Comparison of ENCODE assay signal across 8 cellular contexts in the genomic region with DNA sequence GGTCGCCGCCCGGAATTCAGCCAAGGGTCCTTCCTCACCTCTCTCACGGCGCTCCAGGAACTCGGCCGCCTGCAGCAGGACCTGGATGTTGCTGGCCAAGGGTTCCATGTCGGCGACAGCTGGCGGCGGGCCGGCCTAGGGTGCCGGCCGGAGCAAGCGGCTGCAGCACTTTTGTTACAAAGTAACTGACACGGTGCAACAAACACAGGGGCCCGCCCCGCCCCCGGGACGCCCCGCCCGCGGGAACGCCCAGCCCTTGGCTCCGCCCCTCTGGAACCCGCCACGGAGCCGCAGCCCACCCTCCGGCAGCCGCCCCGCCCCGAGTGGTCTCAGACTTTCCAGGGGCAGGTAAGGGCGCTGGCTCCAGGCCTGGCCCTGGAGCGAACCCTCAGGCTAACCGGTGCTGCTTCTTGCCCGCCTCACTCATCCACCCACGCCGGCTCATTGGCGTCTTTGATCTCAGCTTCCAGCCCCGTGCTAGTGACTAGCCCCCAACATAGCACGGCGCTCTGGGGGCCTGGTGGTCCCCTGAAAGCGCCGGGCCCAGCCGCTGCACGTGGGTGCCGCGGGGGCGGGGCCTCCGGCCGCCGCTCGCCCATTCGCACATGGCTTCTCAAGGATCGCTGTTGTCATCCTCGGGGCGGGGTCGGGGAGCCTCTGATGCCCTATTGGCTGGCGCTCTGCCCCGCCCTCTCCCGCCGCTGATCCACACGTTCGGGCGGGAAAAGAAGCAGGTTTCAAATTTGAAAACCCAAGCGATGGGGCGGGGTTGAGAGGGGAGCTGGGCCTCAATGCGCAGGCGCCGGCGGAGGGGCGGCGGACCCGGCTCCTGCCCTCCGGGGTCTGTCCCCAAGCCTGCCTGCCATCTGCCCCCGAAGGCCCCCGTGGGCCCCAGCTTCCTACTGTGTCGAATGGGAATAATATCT. TPM values are rescaled to one million over a fixed set of nuclear protein-coding genes. Genes with fewer than 3 reads are reported as not detected.
DNase-seq lines count a peak whose midpoint lies in the region; ATAC-seq, FAIRE-seq and TF ChIP-seq lines count a peak whose summit lies in the region.

A gene with protein sequence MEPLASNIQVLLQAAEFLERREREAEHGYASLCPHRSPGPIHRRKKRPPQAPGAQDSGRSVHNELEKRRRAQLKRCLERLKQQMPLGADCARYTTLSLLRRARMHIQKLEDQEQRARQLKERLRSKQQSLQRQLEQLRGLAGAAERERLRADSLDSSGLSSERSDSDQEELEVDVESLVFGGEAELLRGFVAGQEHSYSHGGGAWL (minus strand): TSS at position 176 of the 926 bp plus-strand sequence. CDS start 68 bp downstream, at position 108.

- peaks cover 61% of the 10 kb centered on the region for H3K4me1 Mint-ChIP-seq in CD14-positive monocyte

- TF ChIP-seq CTCF in CD14-positive monocyte (IDR thresholded peaks at IDR 0.05) (no peak), colonic mucosa (IDR thresholded peaks at IDR 0.05) (no peak), HepG2 (CRISPR knock-in tag; IDR thresholded peaks at IDR 0.05) (no peak)

- no peaks in the 10 kb centered on the region for H3K9me3 Mint-ChIP-seq in CD14-positive monocyte

- intact Hi-C loops in CD14-positive monocyte (cut with micrococcal nuclease) (loop anchor here (5.0 to 10.0 kb wide), 4 partner anchors 35 to 283 kb away; a partner anchor contains a TSS), colonic mucosa (cut with DNase I) (loop anchor here (5.0 to 10.0 kb wide), 2 partner anchors 190 to 197 kb away; no protein-coding TSS in a partner anchor), HepG2 (cut with micrococcal nuclease; ENCODE audit: unreplicated experiment) (loop anchor here (2.0 to 5.0 kb wide), 2 partner anchors 25 to 185 kb away; a partner anchor contains a TSS)

- DNase-seq in CD14-positive monocyte (ENCODE audit: low spot score) (peak; percentile 95), NCI-H526 treated with DMSO at 0.1 percent for 48 hours (lab: John Stamatoyannopoulos, UW) (peak; percentile 84), colonic mucosa (peak; percentile 97), HepG2 (ENCODE audit: low spot score) (peak; percentile 94)
- DNase-seq in activated CD4-positive, alpha-beta T cell treated with anti-CD3 and anti-CD28 coated beads for 48 hours: peak; percentile 99
- peak; percentile 92 for DNase-seq in stimulated activated CD4-positive, alpha-beta T cell treated with anti-CD3 and anti-CD28 coated beads, Interleukin-2, amount 100 ng/mL, for 4 hours (ENCODE audit: low read depth)

- in situ Hi-C loops in HepG2 (cut with HindIII; ENCODE audit: extremely low pct_ligation_motif_present, low pct_unique_long_range_greater_than_20kb): loop anchor here (5.0 kb wide), 2 partner anchors 50 to 135 kb away; a partner anchor contains a TSS

- H3K36me3 ChIP-seq in colonic mucosa (no peaks in the 10 kb centered on the region), HepG2 (replicated peaks in 1 of 2; ENCODE audit: control insufficient read depth in 1 of 2, insufficient read depth in 2 of 2, low read length in 2 of 2) (peaks cover 4 to 12% of the 10 kb centered on the region in 2 experiments; a peak in 4 of 5 replicates)

- no peak within 1 kb of the TSS for H2AFZ ChIP-seq in HepG2 (ENCODE audit: low read length)

- H3K9ac ChIP-seq in colonic mucosa (ENCODE audit: low read depth in 2 of 2, low read length in 2 of 2): peak within 1 kb of the TSS; percentile 61 to 68
- H3K9ac ChIP-seq in HepG2 (ENCODE audit: insufficient read depth, low read depth, low read length): peak within 1 kb of the TSS; percentile 84

- POLR2A ChIA-PET in HepG2 (lab: Yijun Ruan, JAX): interaction anchor here (1.1 to 4.0 kb wide), 5 partner anchors 40 to 225 kb away, joined by 4 to 30 read pairs (median 5); a partner anchor contains a TSS

- peaks cover 4% of the 10 kb centered on the region for H3K79me2 ChIP-seq in HepG2 (ENCODE audit: insufficient read depth, low read length)

- H3K4me1 ChIP-seq in colonic mucosa: peaks cover 32% of the 10 kb centered on the region
- peaks cover 51% of the 10 kb centered on the region for H3K4me1 ChIP-seq in HepG2 (ENCODE audit: insufficient read depth, low read length)

- CTCF ChIA-PET in HepG2 (lab: Yijun Ruan, JAX; ENCODE audit: low intra/inter-chr PET ratio, low total read pairs): interaction anchor here (1.3 kb wide), 1 partner anchor 50 kb away, joined by 3 read pairs; no protein-coding TSS in a partner anchor

- BruUV-seq in HepG2 (replicated peaks; lab: Mats Ljungman, UMichigan): no TSS peak

- H3K27ac Mint-ChIP-seq in CD14-positive monocyte: peak within 1 kb of the TSS; percentile 73 to 95 (median 85)

- H4K20me1 ChIP-seq in HepG2 (ENCODE audit: insufficient read depth, low read length): peaks cover 5% of the 10 kb centered on the region; the same call in 1 of the 2 replicates

- peaks cover 4 to 22% of the 10 kb centered on the region in 2 donors for H3K36me3 Mint-ChIP-seq in CD14-positive monocyte

- peak within 1 kb of the TSS; percentile 91 for H3K4me2 ChIP-seq in HepG2 (ENCODE audit: low read depth, low read length)

- H3K4me3 Mint-ChIP-seq in CD14-positive monocyte: peak within 1 kb of the TSS; percentile 89 to 98

- H3K27ac ChIP-seq in colonic mucosa (peak within 1 kb of the TSS; percentile 41), HepG2 (ENCODE audit: extremely low read length, insufficient read depth, low read length) (peak within 1 kb of the TSS; percentile 95)

- H3K9me3 ChIP-seq in colonic mucosa (no peaks in the 10 kb centered on the region), HepG2 (ENCODE audit: low read length) (no peaks in the 10 kb centered on the region)

- 0% methylated on average over 17 of the region's 78 CpGs for WGBS in HepG2 (ENCODE audit: low lambda C conversion rate)

- FAIRE-seq in HepG2 (lab: Jason Lieb, UNC): peak; percentile 56

- TF ChIP-seq EP300 in HepG2 (IDR thresholded peaks at IDR 0.05; ENCODE audit: low read depth in 2 of 2, low read length in 2 of 2) (peak in 1 of 2 experiments; percentile 34; a peak in 1 of 4 replicates), HepG2 (CRISPR knock-in tag; IDR thresholded peaks at IDR 0.05; ENCODE audit: borderline replicate concordance) (no peak)

- ATAC-seq in GM19372 (IDR thresholded peaks at IDR 0.05; ENCODE audit: low read depth, unreplicated experiment) (peak; percentile 79), HG03520 (IDR thresholded peaks at IDR 0.05; ENCODE audit: unreplicated experiment) (peak; percentile 70), HepG2 (peak; percentile 71)

- H3K27me3 Mint-ChIP-seq in CD14-positive monocyte (ENCODE audit: low read depth in 3 of 3): peaks cover 0 to 3% (median 0%) of the 10 kb centered on the region in 3 donors

- peak within 1 kb of the TSS; percentile 56 for H3K4me3 ChIP-seq in colonic mucosa
- H3K4me3 ChIP-seq in HepG2 (replicated peaks in 1 of 3; ENCODE audit: insufficient read depth in 1 of 3, low read depth in 2 of 3, low read length in 3 of 3): peak within 1 kb of the TSS; percentile 63 to 79 (median 75)

- peak in 1 of 2 experiments; percentile 46; a peak in 1 of 4 replicates for TF ChIP-seq POLR2A in HepG2 (IDR thresholded peaks at IDR 0.05; ENCODE audit: insufficient read depth in 1 of 2, low read depth in 2 of 2, low read length in 2 of 2)

- no peak for TF ChIP-seq RAD21 in HepG2 (CRISPR knock-in tag; IDR thresholded peaks at IDR 0.05)

- H3K27me3 ChIP-seq in colonic mucosa (no peaks in the 10 kb centered on the region), HepG2 (ENCODE audit: control insufficient read depth in 1 of 2, insufficient read depth in 2 of 2, low read length in 2 of 2) (no peaks in the 10 kb centered on the region)

TF ChIP-seq in HepG2, 621 proteins besides CTCF, POLR2A, EP300 and RAD21 (continues in another document):
- TF ChIP-seq IRX3 (CRISPR knock-in tag; IDR thresholded peaks at IDR 0.05; ENCODE audit: borderline replicate concordance, low read depth) (no peak), KLF13 (CRISPR knock-in tag; IDR thresholded peaks at IDR 0.05) (no peak), EZH2 (conservative IDR thresholded peaks at IDR 0.05; ENCODE audit: low read depth, low read length) (no peak), PHF21A (CRISPR knock-in tag; IDR thresholded peaks at IDR 0.05) (no peak), KLF11 (CRISPR knock-in tag; IDR thresholded peaks at IDR 0.05) (0 out of 2 replicates have a peak, but pooled peaks have one; percentile 60)
- TF ChIP-seq, protein P1, sequence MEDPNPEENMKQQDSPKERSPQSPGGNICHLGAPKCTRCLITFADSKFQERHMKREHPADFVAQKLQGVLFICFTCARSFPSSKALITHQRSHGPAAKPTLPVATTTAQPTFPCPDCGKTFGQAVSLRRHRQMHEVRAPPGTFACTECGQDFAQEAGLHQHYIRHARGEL (CRISPR knock-in tag; IDR thresholded peaks at IDR 0.05): no peak

RNA-seq across cellular contexts. Expression of the gene that starts here (rescaled TPM):
- 10 to 100 TPM; 21.5 to 25.5 TPM for polyA plus RNA-seq in CD14-positive monocyte
- total RNA-seq in colonic mucosa: 10 to 100 TPM in 1 of 2 donors, 1 to 10 TPM in 1; 9.3 to 36.4 TPM
- 9.9 and 12.8 TPM in 2 replicates for total RNA-seq in HepG2 (2016; rRNA removed; fragmentation: Illumina TruSeq; extraction: Trizol)
- 6.1 and 6.8 TPM in 2 replicates for total RNA-seq in HepG2 (2016; cell fraction: cytosol; rRNA removed; fragmentation: Illumina TruSeq; extraction: Trizol; ENCODE audit: low read depth)
- total RNA-seq in HepG2 (2016; cell fraction: insoluble cytoplasmic fraction; rRNA removed; fragmentation: Illumina TruSeq; extraction: Trizol): 11.7 and 11.8 TPM in 2 replicates
- total RNA-seq in HepG2 (2016; cell fraction: membrane; rRNA removed; fragmentation: Illumina TruSeq; extraction: Trizol): 6.6 TPM in 2 replicates
- total RNA-seq in HepG2 (2016; cell fraction: nucleus; rRNA removed; fragmentation: Illumina TruSeq; extraction: Trizol): 10.4 and 14.3 TPM in 2 replicates
- 10.5 and 11.2 TPM in 2 replicates for polyA plus RNA-seq in HepG2 (2011; rRNA removed)
- polyA plus RNA-seq in HepG2 (2011; cell fraction: cytosol; rRNA removed): 6.0 and 15.2 TPM in 2 replicates
- 68.6 and 87.5 TPM in 2 replicates for polyA plus RNA-seq in HepG2 (2011; cell fraction: nucleus; rRNA removed)
- 4.6 and 6.6 TPM in 2 replicates for polyA plus RNA-seq in HepG2 (2012)
- polyA plus RNA-seq in HepG2 (2016; cell fraction: cytosol; fragmentation: Illumina TruSeq; extraction: Trizol; ENCODE audit: low read depth): 4.5 and 5.4 TPM in 2 replicates
- 8.2 and 10.7 TPM in 2 replicates for polyA plus RNA-seq in HepG2 (2016; cell fraction: insoluble cytoplasmic fraction; fragmentation: Illumina TruSeq; extraction: Trizol; ENCODE audit: low read depth)
- 5.8 and 5.9 TPM in 2 replicates for polyA plus RNA-seq in HepG2 (2016; cell fraction: membrane; fragmentation: Illumina TruSeq; extraction: Trizol; ENCODE audit: low read depth)
- polyA plus RNA-seq in HepG2 (2016; cell fraction: nucleus; fragmentation: Illumina TruSeq; extraction: Trizol; ENCODE audit: insufficient read depth, low read depth): 28.9 and 39.4 TPM in 2 replicates
- polyA minus RNA-seq in HepG2 (2011; rRNA and poly(A)+ RNA removed; ENCODE audit: low replicate concordance): 8.1 and 15.6 TPM in 2 replicates
- polyA minus RNA-seq in HepG2 (2011; cell fraction: cytosol; rRNA and poly(A)+ RNA removed): 4.1 and 5.1 TPM in 2 replicates
- 8.7 and 9.7 TPM in 2 replicates for polyA minus RNA-seq in HepG2 (2011; cell fraction: nucleus; rRNA and poly(A)+ RNA removed)

Comparison
In these comparisons a context has a peak if more than half of its experiments do, and no peak if none do; other contexts are left out.
1. Peak in every context shown above with its lines: DNase-seq, ATAC-seq, H3K4me3 ChIP-seq and H3K27ac ChIP-seq.